15 cellular contexts compared by ENCODE assay signal in the genomic region with DNA sequence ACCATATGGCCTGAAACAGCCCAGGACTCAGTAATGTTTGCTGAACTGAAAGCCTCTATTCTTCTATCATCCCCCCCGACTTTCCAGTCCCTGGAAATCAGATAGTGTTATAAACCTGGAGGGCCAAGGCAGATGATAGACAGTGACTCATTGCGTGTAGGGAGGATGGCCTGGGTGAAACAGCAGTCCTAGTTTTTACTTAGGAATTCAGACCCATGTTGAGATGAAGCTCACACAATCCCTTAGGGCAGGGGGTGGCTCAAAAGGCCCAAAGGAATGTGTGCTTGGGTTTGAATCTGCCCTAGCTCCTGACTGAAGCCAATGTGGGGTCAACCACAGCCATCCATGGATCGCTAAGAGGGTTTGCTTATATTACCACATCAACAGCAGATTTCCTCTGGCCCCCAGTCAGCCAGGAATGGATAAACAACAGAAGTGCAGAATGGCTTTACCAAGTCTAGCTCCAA. TPM values are rescaled to one million over a fixed set of nuclear protein-coding genes. Genes with fewer than 3 reads are reported as not detected.
A peak's percentile ranks its signal among the peaks of the same experiment; 100 is the strongest.
DNase-seq lines count a peak whose midpoint lies in the region; ATAC-seq and TF ChIP-seq lines count a peak whose summit lies in the region.
"Had no signal": no experiment of that assay in that cellular context is flagged by ENCODE, and none has a peak within 500 bp of the region (broad histone marks: within the 10 kb centered on the region; RNA-seq: fewer than 3 reads in every experiment).

No MANE protein-coding gene starts in this region.

- TF ChIP-seq CTCF in chondrocyte (IDR thresholded peaks at IDR 0.05) (no peak), lower leg skin (IDR thresholded peaks at IDR 0.05) (no peak), left ventricle myocardium inferior (IDR thresholded peaks at IDR 0.05; ENCODE audit: borderline replicate concordance) (no peak)

- H3K36me3 Mint-ChIP-seq in chondrocyte (ENCODE audit: low read depth), result no peaks in the 10 kb centered on the region
- H3K36me3 Mint-ChIP-seq: T-cell had no signal

- no peak overlapping the region for H3K27ac ChIP-seq in left ventricle myocardium inferior (replicated peaks)
- H3K27ac ChIP-seq: lower lobe of right lung had no signal

- no peaks in the 10 kb centered on the region for H3K36me3 ChIP-seq in left ventricle myocardium inferior
- H3K36me3 ChIP-seq: lower lobe of right lung had no signal

- H3K4me3 ChIP-seq in lower leg skin (ENCODE audit: low read depth, poor library complexity, severe bottlenecking), result no peak overlapping the region
- H3K4me3 ChIP-seq in left ventricle myocardium inferior, result no peak overlapping the region
- H3K4me3 ChIP-seq: lower lobe of right lung had no signal

- H3K4me1 ChIP-seq in left ventricle myocardium inferior, result peaks cover 2% of the 10 kb centered on the region
- H3K4me1 ChIP-seq: lower lobe of right lung had no signal

- no peak for TF ChIP-seq POLR2A in lower leg skin (IDR thresholded peaks at IDR 0.05)

- DNase-seq in EL, result peak; percentile 100
- DNase-seq in NCI-H226, result peak; percentile 100
- no peak for DNase-seq in chondrocyte (ENCODE audit: low spot score)
- peak; percentile 100 for DNase-seq in non-pigmented ciliary epithelial cell (ENCODE audit: low read depth)
- DNase-seq in left colon, result no peak
- no peak for DNase-seq in lower leg skin (ENCODE audit: low spot score in 2 of 2)
- no peak for DNase-seq in left ventricle myocardium inferior
- no peak for DNase-seq in stimulated activated CD4-positive, alpha-beta T cell treated with anti-CD3 and anti-CD28 coated beads, Interleukin-1b, Interleukin-23, amount 100 ng/mL, for 48 hours
- DNase-seq: activated CD8-positive, alpha-beta memory T cell treated with anti-CD3 and anti-CD28 coated beads, Interleukin-2, amount 50 U/mL, for 4 hours; amygdala; KBM-7; lower lobe of right lung; NCI-H510A treated with DMSO at 0.1 percent for 48 hours; T-cell had no signal

- H3K27me3 ChIP-seq in left ventricle myocardium inferior (ENCODE audit: low read depth), result no peaks in the 10 kb centered on the region

- no peaks in the 10 kb centered on the region for H3K9me3 ChIP-seq in left ventricle myocardium inferior (replicated peaks)
- H3K9me3 ChIP-seq: lower lobe of right lung had no signal

- ATAC-seq in left colon, result no peak
- ATAC-seq: esophagus mucosa, lower lobe of right lung, T-cell had no signal

- no peaks in the 10 kb centered on the region for H3K27me3 Mint-ChIP-seq in chondrocyte (ENCODE audit: low read depth)

- H3K27ac Mint-ChIP-seq in chondrocyte (ENCODE audit: unreplicated experiment), result peak overlapping the region; percentile 93
- H3K27ac Mint-ChIP-seq: T-cell had no signal

- peaks cover 73% of the 10 kb centered on the region for H3K4me1 Mint-ChIP-seq in chondrocyte (ENCODE audit: low read depth)
- H3K4me1 Mint-ChIP-seq: T-cell had no signal

- no peak overlapping the region for H3K4me3 Mint-ChIP-seq in chondrocyte (ENCODE audit: unreplicated experiment)
- H3K4me3 Mint-ChIP-seq: T-cell had no signal

- no peaks in the 10 kb centered on the region for H3K9me3 Mint-ChIP-seq in chondrocyte (ENCODE audit: low read depth)
- H3K9me3 Mint-ChIP-seq: T-cell had no signal

- intact Hi-C loops in left colon (cut with DNase I, micrococcal nuclease), result no loop called here
- intact Hi-C loops in lower leg skin (cut with DNase I; ENCODE audit: low total_unique reads), result no loop called here
- intact Hi-C loops in left ventricle myocardium inferior (cut with micrococcal nuclease), result no loop called here

- WGBS in lower leg skin, 2 donors, result 76 to 82% methylated on average over 3 of the region's 3 CpGs

RNA-seq across cellular contexts. Expression of gene CALM2, which starts 22.7 kb away (rescaled TPM):
- total RNA-seq in chondrocyte, result 677 to 769 TPM (median 696 TPM) in 3 replicates
- total RNA-seq in left colon, result 100 to 1,000 TPM; 744 to 751 TPM
- 100 to 1,000 TPM; 196 to 383 (median 311) TPM for total RNA-seq in lower leg skin
- total RNA-seq in left ventricle myocardium inferior, result 491 TPM

RNA-seq across cellular contexts. Expression of gene STPG4, which starts 43.9 kb away (rescaled TPM):
- total RNA-seq in chondrocyte, result 0.25 to 0.58 TPM (median 0.28 TPM) in 3 replicates
- total RNA-seq in left colon, result under 1 TPM; 0.43 to 0.47 TPM
- total RNA-seq in lower leg skin, result 1 to 10 TPM in 2 of 4 donors, not detected in 2; 1.4 to 4.1 TPM
- not detected for total RNA-seq in left ventricle myocardium inferior

Comparison
In these comparisons a context has a peak if more than half of its experiments do, and no peak if none do; other contexts are left out.
1. DNase-seq: peak in EL (single experiment), NCI-H226 (single experiment) and non-pigmented ciliary epithelial cell (single experiment); none in chondrocyte (single experiment), left colon (0 of 2), lower leg skin (0 of 2), left ventricle myocardium inferior (single experiment) and stimulated activated CD4-positive, alpha-beta T cell treated with anti-CD3 and anti-CD28 coated beads, Interleukin-1b, Interleukin-23, amount 100 ng/mL, for 48 hours (single experiment).